1 cellular context compared by ENCODE assay signal in genomic region chr6:1391692-1392309, GRCh38.
TF ChIP-seq lines count a peak whose summit lies in the region.

No MANE protein-coding gene starts in this region.

TF ChIP-seq in IMR-90, 13 proteins besides CTCF, POLR2A, EP300 and RAD21:
- no peak for TF ChIP-seq FOS (IDR thresholded peaks at IDR 0.05; ENCODE audit: low read depth, low read length)
- no peak for TF ChIP-seq ELK1 (IDR thresholded peaks at IDR 0.05; ENCODE audit: borderline replicate concordance, low read depth, low read length)
- no peak for TF ChIP-seq RFX5 (IDR thresholded peaks at IDR 0.05; ENCODE audit: low read depth, low read length)
- no peak for TF ChIP-seq USF2 (IDR thresholded peaks at IDR 0.05; ENCODE audit: low read depth, low read length)
- no peak for TF ChIP-seq RCOR1 (IDR thresholded peaks at IDR 0.05; ENCODE audit: insufficient replicate concordance, low read length)
- TF ChIP-seq BHLHE40 (IDR thresholded peaks at IDR 0.05; ENCODE audit: low read depth, low read length), result no peak
- TF ChIP-seq SMC3 (IDR thresholded peaks at IDR 0.05; ENCODE audit: low read depth, low read length), result no peak
- TF ChIP-seq CEBPB (IDR thresholded peaks at IDR 0.05; ENCODE audit: low read depth, low read length), result no peak
- TF ChIP-seq MAFK (IDR thresholded peaks at IDR 0.05; ENCODE audit: low read depth, low read length), result no peak
- no peak for TF ChIP-seq NFE2L2 (IDR thresholded peaks at IDR 0.05; ENCODE audit: low read depth, low read length)
- TF ChIP-seq MXI1 (IDR thresholded peaks at IDR 0.05; ENCODE audit: borderline replicate concordance, low read depth, low read length), result no peak
- TF ChIP-seq CHD1 (IDR thresholded peaks at IDR 0.05; ENCODE audit: low read depth, low read length), result no peak
- TF ChIP-seq MAZ (IDR thresholded peaks at IDR 0.05; ENCODE audit: borderline replicate concordance, low read depth, low read length), result no peak
